14 cellular contexts compared by ENCODE assay signal in genomic region chr17:77393867-77394539, GRCh38.
DNase-seq lines count a peak whose midpoint lies in the region; ATAC-seq, FAIRE-seq and TF ChIP-seq lines count a peak whose summit lies in the region.
"Had no signal": no experiment of that assay in that cellular context is flagged by ENCODE, and none has a peak within 500 bp of the region (broad histone marks: within the 10 kb centered on the region; RNA-seq: fewer than 3 reads in every experiment).

No MANE protein-coding gene starts in this region.

- H3K4me2 ChIP-seq in PC-3 (ENCODE audit: low read length) (no peak overlapping the region), mammary epithelial cell (ENCODE audit: insufficient read depth, low read depth, low read length) (peak overlapping the region; percentile 33)

- H3F3A ChIP-seq in PC-3 (ENCODE audit: low read length, unreplicated experiment): no peaks in the 10 kb centered on the region

- no peak overlapping the region for H3K4me3 Mint-ChIP-seq in mesothelial cell of epicardium
- H3K4me3 Mint-ChIP-seq: activated T-cell treated with anti-CD3 and anti-CD28 coated beads, Interleukin-2, amount 50 U/mL, for 4 hours had no signal

- H3K27me3 Mint-ChIP-seq in mesothelial cell of epicardium (ENCODE audit: low read depth): no peaks in the 10 kb centered on the region
- H3K27me3 Mint-ChIP-seq: stimulated activated naive CD8-positive, alpha-beta T cell treated with anti-CD3 and anti-CD28 coated beads, Interleukin-15, amount 100 ng/mL, for 72 hours had no signal

- in situ Hi-C loops in mammary epithelial cell (cut with MboI; ENCODE audit: low sequenced_read_pairs in 2 of 2): no loop called here

- intact Hi-C loops in PC-3 (cut with micrococcal nuclease): no loop called here
- intact Hi-C loops in mammary epithelial cell (cut with micrococcal nuclease): no loop called here

- H3K4me1 Mint-ChIP-seq in mesothelial cell of epicardium: peaks cover 40% of the 10 kb centered on the region

- FAIRE-seq in GM12891 (lab: Jason Lieb, UNC): no peak
- FAIRE-seq: islet of Langerhans had no signal

- H2AFZ ChIP-seq in PC-3 (ENCODE audit: low read length) (no peak overlapping the region), mammary epithelial cell (ENCODE audit: low read depth, low read length) (no peak overlapping the region)

- no peak for TF ChIP-seq EP300 in suprapubic skin (IDR thresholded peaks at IDR 0.05)

- H3K27ac ChIP-seq in PC-3 (ENCODE audit: low read length): peak overlapping the region; percentile 61
- peak overlapping the region; percentile 61 for H3K27ac ChIP-seq in mammary epithelial cell (ENCODE audit: insufficient read depth, low read depth, low read length)
- peak overlapping the region; percentile 85 for H3K27ac ChIP-seq in suprapubic skin

- CTCF ChIA-PET in PC-3 (lab: Charles Lee): no interaction called here
- CTCF ChIA-PET in mammary epithelial cell (lab: Charles Lee; ENCODE audit: low non-redundant PET): no interaction called here

- DNase-seq in PC-3 (no peak), mammary epithelial cell (no peak), mesothelial cell of epicardium (ENCODE audit: low spot score in 2 of 2, unreplicated experiment in 2 of 2) (no peak), suprapubic skin (ENCODE audit: low spot score in 2 of 2) (no peak), GM12891 (ENCODE audit: insufficient read length, low spot score) (no peak), NCI-H1417 treated with DMSO at 0.1 percent for 48 hours (lab: John Stamatoyannopoulos, UW) (no peak)
- DNase-seq: activated T-cell treated with anti-CD3 and anti-CD28 coated beads, Interleukin-2, amount 50 U/mL, for 4 hours; effector CD8-positive, alpha-beta T cell; GDM1; NCI-H446; stimulated activated naive CD8-positive, alpha-beta T cell treated with anti-CD3 and anti-CD28 coated beads, Interleukin-15, amount 100 ng/mL, for 72 hours had no signal

- dilution Hi-C loops in mammary epithelial cell (cut with HindIII; ENCODE audit: low sequenced_read_pairs): no loop called here

- H3K27ac Mint-ChIP-seq in mesothelial cell of epicardium: peak overlapping the region; percentile 50
- H3K27ac Mint-ChIP-seq: stimulated activated naive CD8-positive, alpha-beta T cell treated with anti-CD3 and anti-CD28 coated beads, Interleukin-15, amount 100 ng/mL, for 72 hours had no signal

- H3K4me3 ChIP-seq in PC-3 (ENCODE audit: low read length) (no peak overlapping the region), mammary epithelial cell (replicated peaks in 1 of 3; ENCODE audit: insufficient read depth in 1 of 3, low read depth in 2 of 3, low read length in 3 of 3) (no peak overlapping the region), suprapubic skin (no peak overlapping the region)

- H4K20me1 ChIP-seq in PC-3 (ENCODE audit: low read length) (peaks cover 7% of the 10 kb centered on the region; the same call in 1 of the 2 replicates), mammary epithelial cell (ENCODE audit: insufficient read depth, low read length) (no peaks in the 10 kb centered on the region)

- peaks cover 40% of the 10 kb centered on the region for H3K4me1 ChIP-seq in PC-3 (ENCODE audit: insufficient read depth, low read length)
- H3K4me1 ChIP-seq in mammary epithelial cell (ENCODE audit: insufficient read depth, low read length): peaks cover 57% of the 10 kb centered on the region
- H3K4me1 ChIP-seq in suprapubic skin: peaks cover 81% of the 10 kb centered on the region

- no peaks in the 10 kb centered on the region for H3K27me3 ChIP-seq in PC-3 (ENCODE audit: low read length)
- H3K27me3 ChIP-seq in mammary epithelial cell (ENCODE audit: insufficient read depth, low read length): no peaks in the 10 kb centered on the region
- H3K27me3 ChIP-seq in suprapubic skin: no peaks in the 10 kb centered on the region

- ATAC-seq in PC-3 (no peak), HG03439 (IDR thresholded peaks at IDR 0.05; ENCODE audit: unreplicated experiment) (no peak), HG02852 (IDR thresholded peaks at IDR 0.05; ENCODE audit: unreplicated experiment) (no peak)
- ATAC-seq: activated T-cell treated with anti-CD3 and anti-CD28 coated beads, Interleukin-2, amount 50 U/mL, for 4 hours; stimulated activated naive CD8-positive, alpha-beta T cell treated with anti-CD3 and anti-CD28 coated beads, Interleukin-15, amount 100 ng/mL, for 72 hours had no signal

- TF ChIP-seq POLR2A in suprapubic skin (IDR thresholded peaks at IDR 0.05) (no peak), GM12891 (IDR thresholded peaks at IDR 0.05; ENCODE audit: low read depth, low read length) (no peak)

- no peaks in the 10 kb centered on the region for H3K9me3 ChIP-seq in PC-3 (ENCODE audit: low read length)
- H3K9me3 ChIP-seq in mammary epithelial cell (replicated peaks; ENCODE audit: insufficient read depth, low read length): no peaks in the 10 kb centered on the region
- no peaks in the 10 kb centered on the region for H3K9me3 ChIP-seq in suprapubic skin

- H3K79me2 ChIP-seq in PC-3 (ENCODE audit: low read length) (peaks cover 94% of the 10 kb centered on the region), mammary epithelial cell (ENCODE audit: insufficient read depth, low read length) (peaks cover 98% of the 10 kb centered on the region)

- H3K9me3 Mint-ChIP-seq in mesothelial cell of epicardium: no peaks in the 10 kb centered on the region
- H3K9me3 Mint-ChIP-seq: activated T-cell treated with anti-CD3 and anti-CD28 coated beads, Interleukin-2, amount 50 U/mL, for 4 hours; stimulated activated naive CD8-positive, alpha-beta T cell treated with anti-CD3 and anti-CD28 coated beads, Interleukin-15, amount 100 ng/mL, for 72 hours had no signal

- H3K36me3 ChIP-seq in PC-3 (ENCODE audit: low read depth, low read length) (peaks cover 3% of the 10 kb centered on the region; the same call in 1 of the 2 replicates), mammary epithelial cell (ENCODE audit: insufficient read depth, low read length) (peaks cover 3% of the 10 kb centered on the region), suprapubic skin (peaks cover under 1% of the 10 kb centered on the region)

- no peaks in the 10 kb centered on the region for H3K9me2 ChIP-seq in PC-3 (replicated peaks; ENCODE audit: low read length)

- TF ChIP-seq CTCF in PC-3 (conservative IDR thresholded peaks at IDR 0.05; ENCODE audit: low read depth, low read length) (no peak), mammary epithelial cell (conservative IDR thresholded peaks at IDR 0.05 in 1 of 2, IDR thresholded peaks at IDR 0.05 in 1 of 2; ENCODE audit: extremely low read depth in 1 of 2, insufficient read depth in 1 of 2, low read depth in 1 of 2, low read length in 2 of 2) (no peak), mesothelial cell of epicardium (IDR thresholded peaks at IDR 0.05; ENCODE audit: unreplicated experiment) (no peak), suprapubic skin (IDR thresholded peaks at IDR 0.05) (no peak)

- BruUV-seq in PC-3 (replicated peaks; lab: Mats Ljungman, UMichigan) (no TSS peak), mammary epithelial cell (replicated peaks; lab: Mats Ljungman, UMichigan) (no TSS peak)

- WGBS in mammary epithelial cell (ENCODE audit: low coverage, missing lambda C conversion rate): 61% methylated on average over 7 of the region's 10 CpGs
- WGBS in suprapubic skin: 86% methylated on average over 7 of the region's 10 CpGs

- H3K36me3 Mint-ChIP-seq in mesothelial cell of epicardium: no peaks in the 10 kb centered on the region

- H3K9ac ChIP-seq in PC-3 (ENCODE audit: low read length) (peak overlapping the region; percentile 9; the same call in 1 of the 2 replicates), mammary epithelial cell (ENCODE audit: insufficient read depth, low read length) (peak overlapping the region; percentile 23)

- POLR2A ChIA-PET in PC-3 (lab: Charles Lee; ENCODE audit: unreplicated experiment): no interaction called here

TF ChIP-seq in GM12891, 5 proteins besides CTCF, POLR2A, EP300 and RAD21:
- no peak for TF ChIP-seq TAF1 (IDR thresholded peaks at IDR 0.05; ENCODE audit: low read depth, low read length)
- TF ChIP-seq PAX5 (IDR thresholded peaks at IDR 0.05; ENCODE audit: insufficient read depth, low read length, severe bottlenecking): no peak
